Comparison of ENCODE assay signal across 11 cellular contexts in genomic region chr16:81585785-81586184, GRCh38.
A peak's percentile ranks its signal among the peaks of the same experiment; 100 is the strongest.
DNase-seq lines count a peak whose midpoint lies in the region; ATAC-seq and TF ChIP-seq lines count a peak whose summit lies in the region.
"Had no signal": no experiment of that assay in that cellular context is flagged by ENCODE, and none has a peak within 500 bp of the region (broad histone marks: within the 10 kb centered on the region; RNA-seq: fewer than 3 reads in every experiment).

No MANE protein-coding gene starts in this region.

- H3K36me3 ChIP-seq in mesenchymal stem cell (ENCODE audit: control insufficient read depth in 1 of 2, insufficient read depth in 2 of 2, low read depth in 1 of 2, low read length in 2 of 2), result peaks cover 0 to 12% of the 10 kb centered on the region in 2 experiments
- H3K36me3 ChIP-seq: left ventricle myocardium inferior, thoracic aorta had no signal

- DNase-seq in D341Med (ENCODE audit: low spot score) (peak; percentile 56), NCI-H460 (ENCODE audit: extremely low read depth, low read depth) (peak; percentile 25), chondrocyte (ENCODE audit: low spot score) (peak; percentile 67), mesenchymal stem cell (peak; percentile 35), dedifferentiated amniotic fluid mesenchymal stem cell (ENCODE audit: extremely low spot score) (no peak), MV-4-11 (lab: John Stamatoyannopoulos, UW) (no peak)
- no peak for DNase-seq in activated effector memory CD4-positive, alpha-beta T cell treated with Interleukin-2 at 50 U/mL for 16 hours
- DNase-seq: activated CD4-positive, alpha-beta memory T cell treated with anti-CD3 and anti-CD28 coated beads, Interleukin-2, amount 10 ng/mL, durations not matched to agents 7 days and 5 days; left ventricle myocardium inferior had no signal

- peak; percentile 61 for TF ChIP-seq CTCF in chondrocyte (IDR thresholded peaks at IDR 0.05)

- no peak overlapping the region for H4K8ac ChIP-seq in mesenchymal stem cell (ENCODE audit: low read length)

- no peak overlapping the region for H2AK5ac ChIP-seq in mesenchymal stem cell (ENCODE audit: low read length, severe bottlenecking)

- no peak overlapping the region for H3K14ac ChIP-seq in mesenchymal stem cell (ENCODE audit: low read length in 2 of 2)

- no peak overlapping the region for H2BK15ac ChIP-seq in mesenchymal stem cell (ENCODE audit: low read depth, poor library complexity, severe bottlenecking)

- no peak for ATAC-seq in HG03439 (IDR thresholded peaks at IDR 0.05; ENCODE audit: unreplicated experiment)

- H4K91ac ChIP-seq in mesenchymal stem cell (ENCODE audit: low read length), result peak overlapping the region; percentile 55

- H3K9ac ChIP-seq in mesenchymal stem cell (ENCODE audit: low read length), result no peak overlapping the region

- peaks cover 3% of the 10 kb centered on the region for H3K36me3 Mint-ChIP-seq in chondrocyte (ENCODE audit: low read depth)

- no peak overlapping the region for H3K4me3 Mint-ChIP-seq in chondrocyte (ENCODE audit: unreplicated experiment)
- H3K4me3 Mint-ChIP-seq: activated CD4-positive, alpha-beta memory T cell treated with anti-CD3 and anti-CD28 coated beads, Interleukin-2, amount 10 ng/mL, durations not matched to agents 7 days and 5 days had no signal

- peaks cover 54% of the 10 kb centered on the region for H3K79me1 ChIP-seq in mesenchymal stem cell (replicated peaks; ENCODE audit: low read length, poor library complexity, severe bottlenecking)

- H3K4me1 Mint-ChIP-seq in chondrocyte (ENCODE audit: low read depth), result peaks cover 31% of the 10 kb centered on the region

- no peak overlapping the region for H3K4ac ChIP-seq in mesenchymal stem cell (ENCODE audit: low read depth in 1 of 2, low read length in 2 of 2)

- no peak overlapping the region for H3K27ac Mint-ChIP-seq in chondrocyte (ENCODE audit: unreplicated experiment)
- H3K27ac Mint-ChIP-seq: activated CD4-positive, alpha-beta memory T cell treated with anti-CD3 and anti-CD28 coated beads, Interleukin-2, amount 10 ng/mL, durations not matched to agents 7 days and 5 days had no signal

- no peak overlapping the region for H2BK12ac ChIP-seq in mesenchymal stem cell (ENCODE audit: low read length in 2 of 2)

- 78% methylated on average over 7 of the region's 8 CpGs for WGBS in mesenchymal stem cell

- H2BK120ac ChIP-seq in mesenchymal stem cell (ENCODE audit: low read depth, low read length), result no peak overlapping the region

- no peak overlapping the region for H3K23ac ChIP-seq in mesenchymal stem cell (ENCODE audit: low read length in 2 of 2)

- H3K9me3 ChIP-seq in mesenchymal stem cell (ENCODE audit: control insufficient read depth, low read length), result no peaks in the 10 kb centered on the region
- H3K9me3 ChIP-seq: left ventricle myocardium inferior, thoracic aorta had no signal

- H3K4me2 ChIP-seq in mesenchymal stem cell (ENCODE audit: low read length, poor library complexity, severe bottlenecking), result no peak overlapping the region

- no peak overlapping the region for H3K18ac ChIP-seq in mesenchymal stem cell (ENCODE audit: low read depth in 1 of 2, low read length in 2 of 2)

- H2BK5ac ChIP-seq in mesenchymal stem cell (ENCODE audit: low read depth, low read length, poor library complexity, severe bottlenecking), result no peak overlapping the region

- H3K27me3 ChIP-seq in mesenchymal stem cell (ENCODE audit: control insufficient read depth in 1 of 2, insufficient read depth in 1 of 2, low read length in 2 of 2), result no peaks in the 10 kb centered on the region

- no peak overlapping the region for H3K27ac ChIP-seq in mesenchymal stem cell (ENCODE audit: low read length, poor library complexity, severe bottlenecking)
- H3K27ac ChIP-seq: left ventricle myocardium inferior, thoracic aorta had no signal

- no peak overlapping the region for H3K4me3 ChIP-seq in mesenchymal stem cell (ENCODE audit: insufficient read depth in 1 of 2, low read depth in 1 of 2, low read length in 2 of 2)
- H3K4me3 ChIP-seq: left ventricle myocardium inferior, thoracic aorta had no signal

- H3K4me1 ChIP-seq in mesenchymal stem cell (ENCODE audit: control insufficient read depth, insufficient read depth, low read depth, low read length), result peaks cover 5% of the 10 kb centered on the region

- H2AFZ ChIP-seq in mesenchymal stem cell (ENCODE audit: low read depth, low read length), result no peak overlapping the region

- no peaks in the 10 kb centered on the region for H3K27me3 Mint-ChIP-seq in chondrocyte (ENCODE audit: low read depth)
- H3K27me3 Mint-ChIP-seq: activated CD4-positive, alpha-beta memory T cell treated with anti-CD3 and anti-CD28 coated beads, Interleukin-2, amount 10 ng/mL, durations not matched to agents 7 days and 5 days had no signal

- H3K9me3 Mint-ChIP-seq in chondrocyte (ENCODE audit: low read depth), result no peaks in the 10 kb centered on the region
- H3K9me3 Mint-ChIP-seq: activated CD4-positive, alpha-beta memory T cell treated with anti-CD3 and anti-CD28 coated beads, Interleukin-2, amount 10 ng/mL, durations not matched to agents 7 days and 5 days had no signal

Comparison
In these comparisons a context has a peak if more than half of its experiments do, and no peak if none do; other contexts are left out.
1. DNase-seq: peak in D341Med (single experiment), NCI-H460 (single experiment), chondrocyte (single experiment) and mesenchymal stem cell (single experiment); none in dedifferentiated amniotic fluid mesenchymal stem cell (single experiment), MV-4-11 (single experiment) and activated effector memory CD4-positive, alpha-beta T cell treated with Interleukin-2 at 50 U/mL for 16 hours (single experiment).